24 cellular contexts compared by ENCODE assay signal in the genomic region with DNA sequence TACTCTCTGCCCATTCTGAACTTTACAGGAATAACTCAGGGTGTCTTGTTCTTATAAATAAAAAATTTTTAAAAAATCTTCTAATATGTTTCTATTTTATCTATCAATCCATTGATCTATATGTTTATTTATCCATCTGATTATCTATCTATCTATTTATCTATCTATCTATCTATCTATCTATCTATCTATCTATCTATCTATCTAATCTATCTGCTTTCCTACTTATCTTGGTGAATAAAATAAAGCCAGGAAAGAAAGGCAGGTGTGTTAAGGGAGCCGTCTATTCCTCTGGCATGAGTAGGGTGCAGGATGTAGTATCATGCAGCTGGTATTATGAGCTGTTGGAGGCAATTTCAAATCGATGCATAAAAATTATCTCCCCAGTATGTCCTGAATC.
"Had no signal": no experiment of that assay in that cellular context is flagged by ENCODE, and none has a peak within 500 bp of the region (broad histone marks: within the 10 kb centered on the region; RNA-seq: fewer than 3 reads in every experiment).

No MANE protein-coding gene starts in this region.

- H3K4me3 ChIP-seq: left lung, lower lobe of right lung, psoas muscle, stomach, testis, tibial artery, uterus had no signal

- H3K9me3 ChIP-seq: left lung, lower lobe of right lung, neutrophil, psoas muscle, testis, tibial artery, uterus had no signal

- H3K36me3 ChIP-seq: left lung, lower lobe of right lung, neural progenitor cell, neutrophil, stomach, tibial artery, uterus had no signal

- DNase-seq: hippocampal formation; immature natural killer cell; kidney; left colon; left lung; lower lobe of right lung; mammary epithelial cell; mesenchymal stem cell; naive thymus-derived CD8-positive, alpha-beta T cell; occipital lobe; psoas muscle; stimulated activated CD4-positive, alpha-beta T cell treated with anti-CD3 and anti-CD28 coated beads, Interleukin-12 subunit alpha, Interleukin-12 subunit beta, amount 100 ng/mL, for 4 hours; stimulated activated CD4-positive, alpha-beta T cell treated with anti-CD3 and anti-CD28 coated beads, Interleukin-15, amount 100 ng/mL, for 24 hours; stimulated activated CD4-positive, alpha-beta T cell treated with anti-CD3 and anti-CD28 coated beads, Interleukin-2, amount 100 ng/mL, for 24 hours; stimulated activated CD4-positive, alpha-beta T cell treated with anti-CD3 and anti-CD28 coated beads, Interleukin-4, amount 100 ng/mL, for 1 hour; stimulated activated naive B cell treated with anti-CD40 and anti-IgM and Interleukin-4, amounts not matched to agents 10 μg/mL and 1 μg/mL and 100 μg/mL, for 72 hours; stimulated activated naive CD8-positive, alpha-beta T cell treated with anti-CD3 and anti-CD28 coated beads, Interleukin-15, Interleukin-2, amounts not matched to agents 100 U/mL and 50 U/mL, for 24 hours; stomach; testis; tibial artery; uterus had no signal

- H3K4me1 ChIP-seq: left lung, lower lobe of right lung, parathyroid adenoma, psoas muscle, testis, tibial artery, uterus had no signal

- H3K27ac ChIP-seq: left lung, lower lobe of right lung, neural progenitor cell, neutrophil, parathyroid adenoma, psoas muscle, stomach, testis, tibial artery, uterus had no signal

- ATAC-seq: left colon; left lung; lower lobe of right lung; naive thymus-derived CD8-positive, alpha-beta T cell; psoas muscle; stimulated activated naive B cell treated with anti-CD40 and anti-IgM and Interleukin-4, amounts not matched to agents 10 μg/mL and 1 μg/mL and 100 μg/mL, for 72 hours; stimulated activated naive CD8-positive, alpha-beta T cell treated with anti-CD3 and anti-CD28 coated beads, Interleukin-15, Interleukin-2, amounts not matched to agents 100 U/mL and 50 U/mL, for 24 hours had no signal

- H3K27me3 ChIP-seq: left lung, neutrophil, testis, uterus had no signal
